9 cellular contexts compared by ENCODE assay signal in the genomic region with DNA sequence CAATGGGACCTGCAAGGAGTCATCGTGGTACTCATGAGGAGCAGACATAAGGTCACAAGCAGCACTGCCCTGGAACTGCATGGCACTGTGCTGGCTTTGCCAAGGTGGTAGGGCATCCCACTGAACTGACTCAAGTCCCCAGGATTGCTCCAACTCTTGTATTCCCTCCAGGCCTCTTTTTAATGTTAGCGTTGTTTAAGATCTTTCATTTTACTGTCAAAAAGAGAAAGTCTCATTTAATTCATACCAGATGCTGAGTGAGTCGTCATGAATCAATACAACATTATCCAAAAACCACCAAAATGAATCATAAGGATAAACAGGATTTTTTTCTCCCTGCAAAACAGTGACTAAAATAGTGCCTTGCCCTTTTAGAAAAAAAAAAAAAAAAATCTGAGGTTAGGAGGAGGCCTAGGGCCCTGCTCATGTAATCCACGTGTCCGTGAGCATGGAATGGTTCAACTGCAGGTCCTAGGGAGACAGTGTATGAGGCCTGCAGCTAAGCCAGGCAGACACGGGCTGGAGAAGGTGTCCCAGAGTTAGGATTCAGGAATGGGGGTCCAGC. TPM values are rescaled to one million over a fixed set of nuclear protein-coding genes. Genes with fewer than 3 reads are reported as not detected.
DNase-seq lines count a peak whose midpoint lies in the region; ATAC-seq, FAIRE-seq and TF ChIP-seq lines count a peak whose summit lies in the region.
"Had no signal": no experiment of that assay in that cellular context is flagged by ENCODE, and none has a peak within 500 bp of the region (broad histone marks: within the 10 kb centered on the region; RNA-seq: fewer than 3 reads in every experiment).

No MANE protein-coding gene starts in this region.

- intact Hi-C loops in psoas muscle (cut with DNase I) = no loop called here

- no peak overlapping the region for H3K4me3 Mint-ChIP-seq in neural progenitor cell
- H3K4me3 Mint-ChIP-seq: activated T-helper 1 cell treated with anti-CD3 and anti-CD28 coated beads, Interleukin-12 subunit alpha, Interleukin-12 subunit beta, Interleukin-2, Interleukin-4 antibody, amounts not matched to agents 30 ng/mL and 10 ng/mL and 1 ng/mL, durations not matched to agents 14 hours and 24 hours and 36 hours had no signal

- H3K36me3 Mint-ChIP-seq in neural progenitor cell = peaks cover 3% of the 10 kb centered on the region

- H3K4me1 ChIP-seq in esophagus (ENCODE audit: control insufficient read depth in 2 of 2, insufficient read depth in 2 of 2, low read length in 1 of 2) (peaks cover 0 to 3% of the 10 kb centered on the region in 2 donors), psoas muscle (no peaks in the 10 kb centered on the region), neural progenitor cell (no peaks in the 10 kb centered on the region)

- H3K9ac ChIP-seq in neural progenitor cell = no peak overlapping the region

- ATAC-seq in psoas muscle = peak; percentile 49 to 70 (median 64)
- ATAC-seq in GM18870 (IDR thresholded peaks at IDR 0.05; ENCODE audit: unreplicated experiment) = no peak

- no peak for TF ChIP-seq CTCF in psoas muscle (IDR thresholded peaks at IDR 0.05)
- TF ChIP-seq CTCF in neural progenitor cell (IDR thresholded peaks at IDR 0.05) = no peak

- H3K9me3 ChIP-seq in esophagus (ENCODE audit: control insufficient read depth in 2 of 2, insufficient read depth in 1 of 2, low read depth in 1 of 2, low read length in 1 of 2) (no peaks in the 10 kb centered on the region), psoas muscle (no peaks in the 10 kb centered on the region), neural progenitor cell (ENCODE audit: low read depth) (no peaks in the 10 kb centered on the region)

- no peaks in the 10 kb centered on the region for H3F3A ChIP-seq in neural progenitor cell (ENCODE audit: low read depth)

- H3K27ac Mint-ChIP-seq in neural progenitor cell = no peak overlapping the region
- H3K27ac Mint-ChIP-seq: activated T-helper 1 cell treated with anti-CD3 and anti-CD28 coated beads, Interleukin-12 subunit alpha, Interleukin-12 subunit beta, Interleukin-2, Interleukin-4 antibody, amounts not matched to agents 30 ng/mL and 10 ng/mL and 1 ng/mL, durations not matched to agents 14 hours and 24 hours and 36 hours had no signal

- H3K27me3 Mint-ChIP-seq in neural progenitor cell (ENCODE audit: insufficient read depth, low read depth) = no peaks in the 10 kb centered on the region

- no peak overlapping the region for H3K4me2 ChIP-seq in neural progenitor cell

- H3K4me3 ChIP-seq in esophagus (ENCODE audit: low read depth in 1 of 2, low read length in 2 of 2) (no peak overlapping the region), psoas muscle (no peak overlapping the region), neural progenitor cell (no peak overlapping the region)

- H3K27me3 ChIP-seq in esophagus (ENCODE audit: control insufficient read depth in 1 of 2, insufficient read depth in 2 of 2, low read length in 2 of 2) (no peaks in the 10 kb centered on the region), psoas muscle (ENCODE audit: insufficient read depth in 3 of 3, low read length in 2 of 3) (no peaks in the 10 kb centered on the region), neural progenitor cell (no peaks in the 10 kb centered on the region)

- H3K4me1 Mint-ChIP-seq in neural progenitor cell = peaks cover 6% of the 10 kb centered on the region

- no peak overlapping the region for H2AFZ ChIP-seq in neural progenitor cell (replicated peaks)

- H3K27ac ChIP-seq in esophagus (ENCODE audit: low read depth in 2 of 2, low read length in 1 of 2) (peak overlapping the region; percentile 17 to 53), psoas muscle (peak overlapping the region; percentile 10), neural progenitor cell (no peak overlapping the region)

- H3K36me3 ChIP-seq in esophagus (ENCODE audit: control insufficient read depth in 2 of 2, insufficient read depth in 2 of 2, low read length in 1 of 2) = no peaks in the 10 kb centered on the region
- H3K36me3 ChIP-seq in psoas muscle (ENCODE audit: insufficient read depth in 1 of 2, low read depth in 1 of 2) = no peaks in the 10 kb centered on the region
- no peaks in the 10 kb centered on the region for H3K36me3 ChIP-seq in neural progenitor cell

- WGBS in esophagus, 2 donors = 34 to 45% methylated on average over 6 of the region's 6 CpGs
- WGBS in psoas muscle, 3 donors = 63 to 67% (median 63%) methylated on average over 6 of the region's 6 CpGs

- H4K20me1 ChIP-seq in neural progenitor cell (ENCODE audit: low read depth) = no peaks in the 10 kb centered on the region

- FAIRE-seq in RCC 7860 (lab: Jason Lieb, UNC) = peak; percentile 58

- in situ Hi-C loops in Caki2 (cut with HindIII; ENCODE audit: low pct_unique_long_range_greater_than_20kb, low sequenced_read_pairs) = no loop called here

- no peaks in the 10 kb centered on the region for H3K79me2 ChIP-seq in neural progenitor cell (ENCODE audit: low read depth)

- DNase-seq in Caki2 (ENCODE audit: low read depth) = peak; percentile 54
- DNase-seq in RCC 7860 (ENCODE audit: low spot score) = peak; percentile 56
- DNase-seq in psoas muscle = peak in 1 of 2 donors; percentile 48
- DNase-seq in NCI-H82 treated with DMSO at 0.1 percent for 48 hours (lab: John Stamatoyannopoulos, UW; ENCODE audit: unreplicated experiment) = no peak
- no peak for DNase-seq in stimulated activated CD4-positive, alpha-beta T cell treated with anti-CD3 and anti-CD28 coated beads, Interleukin-15, amount 100 ng/mL, for 24 hours
- no peak for DNase-seq in neural progenitor cell (ENCODE audit: low spot score)

- H3K9me3 Mint-ChIP-seq in neural progenitor cell = peaks cover 2% of the 10 kb centered on the region

RNA-seq across cellular contexts. Expression of a gene that starts 36.7 kb away (rescaled TPM):
- 12.5 and 14.1 TPM in 2 replicates for total RNA-seq in Caki2 (2014; rRNA removed; shearing (Covaris generic); ENCODE audit: low replicate concordance)
- polyA plus RNA-seq in esophagus = 1 to 10 TPM; 2.3 to 3.6 TPM
- 1 to 10 TPM in 2 of 4 donors, under 1 TPM in 2; 0.27 to 2.4 (median 1.4) TPM for total RNA-seq in psoas muscle
- 10 to 100 TPM in 1 of 3 donors, 1 to 10 TPM in 1, under 1 TPM in 1; 0.74 to 15.6 (median 1.7) TPM for polyA plus RNA-seq in psoas muscle
- 35.2 and 58.0 TPM in 2 replicates for total RNA-seq in neural progenitor cell (ENCODE audit: low replicate concordance)

Comparison
In these comparisons a context has a peak if more than half of its experiments do, and no peak if none do; other contexts are left out.
1. DNase-seq: peak in Caki2 (single experiment) and RCC 7860 (single experiment); none in NCI-H82 treated with DMSO at 0.1 percent for 48 hours (single experiment), stimulated activated CD4-positive, alpha-beta T cell treated with anti-CD3 and anti-CD28 coated beads, Interleukin-15, amount 100 ng/mL, for 24 hours (single experiment) and neural progenitor cell (single experiment).